Comparison of ENCODE assay signal across 9 cellular contexts in the genomic region with DNA sequence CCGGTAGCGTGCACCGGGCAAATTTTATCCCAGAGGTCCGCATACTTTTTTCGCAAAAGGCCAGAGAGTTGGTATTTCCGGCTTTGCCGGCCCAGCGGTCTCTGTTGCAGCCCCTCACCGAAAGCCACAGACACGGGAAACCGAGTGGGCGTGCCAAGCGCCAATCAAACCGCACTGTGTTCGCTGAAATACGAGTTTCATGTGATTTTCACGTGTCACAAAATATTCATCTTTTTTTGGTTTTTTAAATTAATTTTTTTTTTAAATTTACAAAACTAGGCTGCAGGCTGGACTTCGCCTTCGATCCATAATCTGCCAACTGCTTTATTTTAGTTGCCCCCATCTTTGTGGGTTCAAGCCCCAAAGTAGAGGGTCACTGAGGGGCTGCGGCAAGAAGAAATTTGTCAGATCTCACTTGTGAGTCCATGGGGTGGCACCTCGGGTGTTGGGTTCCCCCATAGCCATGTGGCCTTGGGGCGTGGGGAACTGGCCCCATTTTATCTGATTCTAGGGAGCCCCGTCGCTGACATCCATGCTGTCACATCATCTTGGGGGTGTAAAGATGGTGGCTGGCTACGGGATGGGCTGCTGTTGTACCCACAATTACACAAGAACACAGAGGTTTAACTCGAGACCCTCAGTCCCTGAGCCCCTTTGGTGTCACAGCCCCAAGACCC. TPM values are rescaled to one million over a fixed set of nuclear protein-coding genes. Genes with fewer than 3 reads are reported as not detected.
"Had no signal": no experiment of that assay in that cellular context is flagged by ENCODE, and none has a peak within 500 bp of the region (broad histone marks: within the 10 kb centered on the region; RNA-seq: fewer than 3 reads in every experiment).

No MANE protein-coding gene starts in this region.

- H3K4me3 ChIP-seq: GM23248, HAP-1 had no signal

- H2AFZ ChIP-seq: GM23248 had no signal

- ATAC-seq: HCT116 had no signal

- H3K27ac ChIP-seq: GM23248 had no signal

- FAIRE-seq: HTR-8/SVneo had no signal

- H3K36me3 ChIP-seq: HAP-1 had no signal

- H3K9ac ChIP-seq: GM23248 had no signal

- DNase-seq: GM23248, GOT3, H7, HFFc6, KBM-7 had no signal

- H3K9me3 ChIP-seq: HAP-1 had no signal

- H3K4me1 ChIP-seq: HAP-1 had no signal

RNA-seq across cellular contexts. Expression of gene SLC45A1, which starts 20.8 kb away (rescaled TPM):
- total RNA-seq: HT-29 had no signal
